In the genomic region with DNA sequence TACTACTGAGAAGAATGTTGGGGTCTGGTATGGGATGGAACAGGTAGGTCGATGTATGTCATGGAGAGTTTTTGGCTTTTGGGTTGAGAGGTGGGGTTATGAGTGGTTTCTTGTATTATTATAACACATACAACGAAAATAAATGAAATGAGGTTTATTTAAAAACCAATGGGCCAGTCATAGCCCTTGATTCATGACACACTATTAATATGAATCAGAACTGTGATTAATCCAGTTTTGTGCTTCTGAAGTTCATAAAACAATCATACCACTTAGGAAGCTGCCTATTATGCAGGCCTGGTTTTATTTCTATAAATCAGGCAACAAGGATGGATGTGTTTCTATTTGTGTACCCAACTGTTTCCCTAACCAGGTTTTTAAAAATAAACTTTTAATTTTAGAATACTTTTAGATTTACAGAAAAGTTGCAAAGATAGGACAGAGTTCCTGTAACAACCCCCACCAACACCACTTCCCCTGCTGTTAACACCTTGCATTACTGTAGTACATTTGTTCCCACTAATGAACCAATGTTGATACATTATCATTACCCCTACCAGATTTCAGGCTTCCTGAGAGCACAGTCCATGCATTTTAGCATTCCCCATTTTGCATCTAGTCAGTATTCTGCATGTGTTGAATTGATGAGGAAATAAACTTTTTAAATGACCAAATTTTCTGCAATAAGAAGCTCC, we compare ENCODE assay signal across 2 cellular contexts.
TF ChIP-seq lines count a peak whose summit lies in the region.

No MANE protein-coding gene starts in this region.

TF ChIP-seq in SK-N-SH, 30 proteins besides CTCF, POLR2A, EP300 and RAD21:
- TF ChIP-seq MEF2A (IDR thresholded peaks at IDR 0.05; ENCODE audit: borderline replicate concordance, low read depth) = no peak

TF ChIP-seq in SK-N-SH treated with all-trans-retinoic acid at 6 μM for 48 hours, 23 proteins besides CTCF, POLR2A, EP300 and RAD21:
- TF ChIP-seq ZNF565 (CRISPR knock-in tag; conservative IDR thresholded peaks at IDR 0.05; ENCODE audit: low read depth) (no peak), BACH2 (CRISPR knock-in tag; IDR thresholded peaks at IDR 0.05; ENCODE audit: borderline replicate concordance) (no peak), TCF4 (CRISPR knock-in tag; IDR thresholded peaks at IDR 0.05; ENCODE audit: borderline replicate concordance) (no peak), ZNF8 (CRISPR knock-in tag; IDR thresholded peaks at IDR 0.05) (no peak), PATZ1 (CRISPR knock-in tag; IDR thresholded peaks at IDR 0.05; ENCODE audit: borderline replicate concordance) (no peak)
